Comparison of ENCODE assay signal across 1 cellular context in the genomic region with DNA sequence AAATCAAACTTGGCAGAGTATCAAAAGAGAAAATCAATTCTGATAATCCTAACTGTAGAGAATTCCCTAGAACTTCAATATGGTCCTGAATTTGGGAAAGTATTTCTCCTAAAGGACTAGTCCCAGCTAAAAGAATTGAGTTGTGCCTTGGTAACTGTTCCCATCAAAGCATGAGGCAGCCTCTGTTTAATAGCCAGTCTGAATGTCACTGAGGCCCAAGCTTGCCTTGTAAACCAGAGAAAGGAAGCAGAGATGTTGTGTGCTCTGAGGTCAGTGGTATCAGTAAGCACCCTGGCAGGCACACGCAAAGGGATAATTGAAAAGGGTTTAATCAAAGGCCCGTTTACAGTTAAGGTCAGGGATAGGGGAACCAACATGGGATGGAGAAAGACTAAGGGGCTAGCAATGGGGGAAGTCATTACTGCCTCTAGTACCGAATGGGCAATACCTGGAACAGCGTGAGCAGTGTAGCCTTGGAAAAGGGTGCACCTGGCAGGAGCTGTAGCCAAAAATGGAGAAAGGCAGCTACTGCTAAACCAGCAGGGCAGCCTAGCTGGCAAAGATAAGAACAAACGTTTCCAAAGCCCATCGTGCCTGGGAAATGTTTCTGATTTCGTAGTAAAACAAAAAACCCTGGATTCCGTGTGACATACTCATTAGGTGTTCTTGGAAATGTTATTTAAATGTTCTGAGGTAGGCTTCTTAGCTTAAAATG.
TF ChIP-seq lines count a peak whose summit lies in the region.

No MANE protein-coding gene starts in this region.

TF ChIP-seq in GM23338, 12 proteins besides CTCF, POLR2A, EP300 and RAD21 (continued from another document):
- no peak for TF ChIP-seq POLR2AphosphoS5 (IDR thresholded peaks at IDR 0.05; ENCODE audit: low read depth)
TF ChIP-seq in GM23338: peak in this region for 0.
